In genomic region chr5:22780756-22781155, GRCh38 we compare ENCODE assay signal across 20 cellular contexts.
DNase-seq lines count a peak whose midpoint lies in the region; ATAC-seq and TF ChIP-seq lines count a peak whose summit lies in the region.
"Had no signal": no experiment of that assay in that cellular context is flagged by ENCODE, and none has a peak within 500 bp of the region (broad histone marks: within the 10 kb centered on the region; RNA-seq: fewer than 3 reads in every experiment).

No MANE protein-coding gene starts in this region.

- H3K27me3 ChIP-seq in Karpas-422 (ENCODE audit: low read length) (no peaks in the 10 kb centered on the region), PC-3 (ENCODE audit: low read length) (no peaks in the 10 kb centered on the region)
- H3K27me3 ChIP-seq: BLaER1 treated with 17β-estradiol and CSF1 and Interleukin-3, amounts not matched to agents 10 nM and 100 nM had no signal

- no peaks in the 10 kb centered on the region for H4K20me1 ChIP-seq in Karpas-422 (ENCODE audit: insufficient read depth, low read depth, low read length)
- no peaks in the 10 kb centered on the region for H4K20me1 ChIP-seq in PC-3 (ENCODE audit: low read length)
- H4K20me1 ChIP-seq: BLaER1 treated with 17β-estradiol and CSF1 and Interleukin-3, amounts not matched to agents 10 nM and 100 nM had no signal

- H3K4me1 ChIP-seq in Karpas-422 (ENCODE audit: low read length) (peaks cover 17% of the 10 kb centered on the region), PC-3 (ENCODE audit: insufficient read depth, low read length) (no peaks in the 10 kb centered on the region)

- DNase-seq in NCI-H1105 treated with DMSO at 0.1 percent for 48 hours (lab: John Stamatoyannopoulos, UW) (peak; percentile 61), NCI-H1105 (lab: John Stamatoyannopoulos, UW) (no peak), Karpas-422 (no peak), NCI-H345 treated with DMSO at 0.1 percent for 48 hours (lab: John Stamatoyannopoulos, UW; ENCODE audit: unreplicated experiment) (peak; percentile 76), PC-3 (peak; percentile 17), T-helper 17 cell (no peak)
- no peak for DNase-seq in activated naive CD4-positive, alpha-beta T cell treated with anti-CD3 and anti-CD28 coated beads, Interleukin-2, amount 50 U/mL, for 16 hours
- DNase-seq: 8988T; CD4-positive, alpha-beta memory T cell; EL; NCI-H1694; NCI-H226; NCI-H82; OCI-M1; SW 1271; T-helper 2 cell had no signal

- H3K27ac ChIP-seq in Karpas-422 (ENCODE audit: low read length): no peak overlapping the region
- H3K27ac ChIP-seq in PC-3 (ENCODE audit: low read length): no peak overlapping the region

- H3K9ac ChIP-seq in Karpas-422 (ENCODE audit: low read length): no peak overlapping the region
- H3K9ac ChIP-seq in PC-3 (ENCODE audit: low read length): no peak overlapping the region
- H3K9ac ChIP-seq: BLaER1 treated with 17β-estradiol and CSF1 and Interleukin-3, amounts not matched to agents 10 nM and 100 nM had no signal

- H3K27me3 Mint-ChIP-seq in T-helper 17 cell: no peaks in the 10 kb centered on the region
- H3K27me3 Mint-ChIP-seq: CD4-positive, alpha-beta memory T cell; IgD-negative memory B cell had no signal

- H2AFZ ChIP-seq in Karpas-422 (ENCODE audit: low read length) (no peak overlapping the region), PC-3 (ENCODE audit: low read length) (no peak overlapping the region)

- no peaks in the 10 kb centered on the region for H3K4me1 Mint-ChIP-seq in T-helper 17 cell
- H3K4me1 Mint-ChIP-seq: CD4-positive, alpha-beta memory T cell; IgD-negative memory B cell had no signal

- no peak overlapping the region for H3K4me3 Mint-ChIP-seq in T-helper 17 cell
- H3K4me3 Mint-ChIP-seq: CD4-positive, alpha-beta memory T cell; IgD-negative memory B cell had no signal

- H3K4me3 ChIP-seq in Karpas-422 (ENCODE audit: low read length): no peak overlapping the region
- H3K4me3 ChIP-seq in PC-3 (ENCODE audit: low read length): no peak overlapping the region
- H3K4me3 ChIP-seq: BLaER1 treated with 17β-estradiol and CSF1 and Interleukin-3, amounts not matched to agents 10 nM and 100 nM had no signal

- H3K36me3 Mint-ChIP-seq in T-helper 17 cell (ENCODE audit: low read depth): no peaks in the 10 kb centered on the region
- H3K36me3 Mint-ChIP-seq: CD4-positive, alpha-beta memory T cell; IgD-negative memory B cell had no signal

- peak overlapping the region; percentile 28 for H3K4me2 ChIP-seq in Karpas-422 (ENCODE audit: low read depth, low read length, poor library complexity, severe bottlenecking)
- H3K4me2 ChIP-seq in PC-3 (ENCODE audit: low read length): no peak overlapping the region

- BruUV-seq in PC-3 (replicated peaks; lab: Mats Ljungman, UMichigan): no TSS peak

- TF ChIP-seq CTCF in PC-3 (conservative IDR thresholded peaks at IDR 0.05; ENCODE audit: low read depth, low read length): no peak

- no peaks in the 10 kb centered on the region for H3F3A ChIP-seq in PC-3 (ENCODE audit: low read length, unreplicated experiment)

- H3K27ac Mint-ChIP-seq in T-helper 17 cell: no peak overlapping the region
- H3K27ac Mint-ChIP-seq: CD4-positive, alpha-beta memory T cell; IgD-negative memory B cell had no signal

- CTCF ChIA-PET in PC-3 (lab: Charles Lee): no interaction called here

- intact Hi-C loops in PC-3 (cut with micrococcal nuclease): loop anchor here (1.0 to 5.0 kb wide), 3 partner anchors 57 to 131 kb away; partner anchors contain the start of gene CDH12

- POLR2A ChIA-PET in PC-3 (lab: Charles Lee; ENCODE audit: unreplicated experiment): no interaction called here

- peak; percentile 99 for ATAC-seq in PC-3
- ATAC-seq in T-helper 17 cell: no peak
- ATAC-seq in GM21825 (IDR thresholded peaks at IDR 0.05; ENCODE audit: unreplicated experiment): no peak
- ATAC-seq: Right ventricle myocardium inferior had no signal

- H3K79me2 ChIP-seq in Karpas-422 (ENCODE audit: low read length): no peaks in the 10 kb centered on the region
- H3K79me2 ChIP-seq in PC-3 (ENCODE audit: low read length): no peaks in the 10 kb centered on the region

- H3K9me2 ChIP-seq in Karpas-422 (replicated peaks; ENCODE audit: insufficient read depth, low read length) (no peaks in the 10 kb centered on the region), PC-3 (replicated peaks; ENCODE audit: low read length) (no peaks in the 10 kb centered on the region)

- no peaks in the 10 kb centered on the region for H3K9me3 ChIP-seq in Karpas-422 (ENCODE audit: low read length)
- no peaks in the 10 kb centered on the region for H3K9me3 ChIP-seq in PC-3 (ENCODE audit: low read length)
- no peaks in the 10 kb centered on the region for H3K9me3 ChIP-seq in T-helper 17 cell (ENCODE audit: control insufficient read depth, low read length, poor library complexity, severe bottlenecking)

- no peaks in the 10 kb centered on the region for H3K36me3 ChIP-seq in Karpas-422 (ENCODE audit: insufficient read depth, low read length)
- H3K36me3 ChIP-seq in PC-3 (ENCODE audit: low read depth, low read length): no peaks in the 10 kb centered on the region
- H3K36me3 ChIP-seq: BLaER1 treated with 17β-estradiol and CSF1 and Interleukin-3, amounts not matched to agents 10 nM and 100 nM had no signal

Comparison
In these comparisons a context has a peak if more than half of its experiments do, and no peak if none do; other contexts are left out.
1. DNase-seq: peak in NCI-H1105 treated with DMSO at 0.1 percent for 48 hours (single experiment), NCI-H345 treated with DMSO at 0.1 percent for 48 hours (single experiment) and PC-3 (single experiment); none in NCI-H1105 (single experiment), Karpas-422 (single experiment), T-helper 17 cell (0 of 3) and activated naive CD4-positive, alpha-beta T cell treated with anti-CD3 and anti-CD28 coated beads, Interleukin-2, amount 50 U/mL, for 16 hours (single experiment).